8 cellular contexts compared by ENCODE assay signal in genomic region chr18:22932885-22933205, GRCh38. TPM values are rescaled to one million over a fixed set of nuclear protein-coding genes. Genes with fewer than 3 reads are reported as not detected.
DNase-seq lines count a peak whose midpoint lies in the region; ATAC-seq and TF ChIP-seq lines count a peak whose summit lies in the region.

No MANE protein-coding gene starts in this region.

- no peak for DNase-seq in activated T-cell treated with anti-CD3 and anti-CD28 coated beads, Interleukin-2, amount 50 U/mL, for 4 hours
- no peak for DNase-seq in activated T-cell treated with anti-CD3 and anti-CD28 coated beads, Interleukin-2, amount 50 U/mL, for 1 hour
- DNase-seq in left ventricle myocardium inferior (no peak), cerebellum (ENCODE audit: low spot score) (no peak)
- DNase-seq in activated CD4-positive, alpha-beta T cell treated with anti-CD3 and anti-CD28 coated beads, Interleukin-2, amount 50 U/mL, for 4 hours = no peak

- H3K36me3 Mint-ChIP-seq in activated T-cell treated with anti-CD3 and anti-CD28 coated beads, Interleukin-2, amount 50 U/mL, for 4 hours (ENCODE audit: insufficient read depth) = no peaks in the 10 kb centered on the region

- H3K27ac ChIP-seq in VCaP (peak overlapping the region; percentile 89), left ventricle myocardium inferior (replicated peaks) (peak overlapping the region; percentile 97), skin epidermis (peak overlapping the region; percentile 46 to 98 (median 93))

- no peak for ATAC-seq in activated T-cell treated with anti-CD3 and anti-CD28 coated beads, Interleukin-2, amount 50 U/mL, for 4 hours
- ATAC-seq in HG03060 (IDR thresholded peaks at IDR 0.05; ENCODE audit: low read depth, unreplicated experiment) = peak; percentile 19

- H3K4me3 ChIP-seq in left ventricle myocardium inferior (peak overlapping the region; percentile 82), skin epidermis (peak overlapping the region; percentile 58 to 83 (median 72))

- intact Hi-C loops in left ventricle myocardium inferior (cut with micrococcal nuclease) = no loop called here

- no peaks in the 10 kb centered on the region for H3K27me3 ChIP-seq in left ventricle myocardium inferior (ENCODE audit: low read depth)

- no peak for TF ChIP-seq CTCF in VCaP (conservative IDR thresholded peaks at IDR 0.05)
- no peak for TF ChIP-seq CTCF in left ventricle myocardium inferior (IDR thresholded peaks at IDR 0.05; ENCODE audit: borderline replicate concordance)

- H3K4me1 ChIP-seq in left ventricle myocardium inferior = peaks cover 26% of the 10 kb centered on the region

- no peaks in the 10 kb centered on the region for H3K36me3 ChIP-seq in left ventricle myocardium inferior

- H3K4me3 Mint-ChIP-seq in activated T-cell treated with anti-CD3 and anti-CD28 coated beads, Interleukin-2, amount 50 U/mL, for 4 hours = peak overlapping the region; percentile 93

- no peaks in the 10 kb centered on the region for H3K9me3 ChIP-seq in left ventricle myocardium inferior (replicated peaks)

- H3K4me1 Mint-ChIP-seq in activated T-cell treated with anti-CD3 and anti-CD28 coated beads, Interleukin-2, amount 50 U/mL, for 4 hours (ENCODE audit: low read depth) = peaks cover 10% of the 10 kb centered on the region

- no peaks in the 10 kb centered on the region for H3K27me3 Mint-ChIP-seq in activated T-cell treated with anti-CD3 and anti-CD28 coated beads, Interleukin-2, amount 50 U/mL, for 4 hours (ENCODE audit: low read depth)

- no peaks in the 10 kb centered on the region for H3K9me3 Mint-ChIP-seq in activated T-cell treated with anti-CD3 and anti-CD28 coated beads, Interleukin-2, amount 50 U/mL, for 4 hours

RNA-seq across cellular contexts. Expression of gene RBBP8, which starts 0.3 kb away (rescaled TPM):
- total RNA-seq in activated T-cell treated with anti-CD3 and anti-CD28 coated beads, Interleukin-2, amount 50 U/mL, for 4 hours = 10 to 100 TPM; 40.9 to 61.5 (median 46.9) TPM
- total RNA-seq in left ventricle myocardium inferior = 6.7 TPM
- total RNA-seq in cerebellum = 19.3 TPM
